In genomic region chr16:85678821-85679220, GRCh38 we compare ENCODE assay signal across 20 cellular contexts. TPM values are rescaled to one million over a fixed set of nuclear protein-coding genes. Genes with fewer than 3 reads are reported as not detected.
A peak's percentile ranks its signal among the peaks of the same experiment; 100 is the strongest.
DNase-seq lines count a peak whose midpoint lies in the region; ATAC-seq and TF ChIP-seq lines count a peak whose summit lies in the region.
"Had no signal": no experiment of that assay in that cellular context is flagged by ENCODE, and none has a peak within 500 bp of the region (broad histone marks: within the 10 kb centered on the region; RNA-seq: fewer than 3 reads in every experiment).

No MANE protein-coding gene starts in this region.

- H3K27ac ChIP-seq in endodermal cell (ENCODE audit: low read depth, low read length) (no peak overlapping the region), transverse colon (peak overlapping the region; percentile 22 to 58 (median 44)), uterus (no peak overlapping the region), prostate gland (no peak overlapping the region)
- H3K27ac ChIP-seq: RWPE1 had no signal

- no peak for DNase-seq in natural killer cell
- no peak for DNase-seq in natural killer cell treated with Interleukin-12 subunit alpha and Interleukin-12 subunit beta and Interleukin-15 and Interleukin-18, amount 100 ng/mL, for 72 hours (ENCODE audit: low spot score)
- no peak for DNase-seq in endodermal cell
- DNase-seq in mesothelial cell of epicardium (ENCODE audit: low spot score in 2 of 2, unreplicated experiment in 2 of 2) = no peak
- peak; percentile 70 for DNase-seq in transverse colon
- no peak for DNase-seq in uterus
- DNase-seq in prostate gland (ENCODE audit: low spot score) = no peak
- DNase-seq in NCI-H146 treated with DMSO at 0.1 percent for 48 hours (lab: John Stamatoyannopoulos, UW; ENCODE audit: unreplicated experiment) = no peak
- DNase-seq: DMS79, H7, KBM-7, MM.1S, NCI-H1048, NCI-H1417 treated with DMSO at 0.1 percent for 48 hours, NCI-H187 treated with DMSO at 0.1 percent for 48 hours, NCI-H2107, NCI-H748 treated with DMSO at 0.1 percent for 48 hours, SHP77 treated with DMSO at 0.1 percent for 48 hours had no signal

- no peak for TF ChIP-seq EP300 in transverse colon (IDR thresholded peaks at IDR 0.05; ENCODE audit: low read depth)

- TF ChIP-seq POLR2A in transverse colon (IDR thresholded peaks at IDR 0.05) (no peak), uterus (IDR thresholded peaks at IDR 0.05) (no peak), prostate gland (IDR thresholded peaks at IDR 0.05) (no peak)

- H3K9me3 Mint-ChIP-seq in natural killer cell (no peaks in the 10 kb centered on the region), endodermal cell (no peaks in the 10 kb centered on the region), mesothelial cell of epicardium (no peaks in the 10 kb centered on the region)
- no peaks in the 10 kb centered on the region for H3K9me3 Mint-ChIP-seq in natural killer cell treated with Interleukin-12 subunit alpha and Interleukin-12 subunit beta and Interleukin-15 and Interleukin-18, amount 100 ng/mL, for 72 hours
- H3K9me3 Mint-ChIP-seq: CD14-positive monocyte had no signal

- peak overlapping the region; percentile 60 to 83 for H3K27ac Mint-ChIP-seq in natural killer cell
- H3K27ac Mint-ChIP-seq in natural killer cell treated with Interleukin-12 subunit alpha and Interleukin-12 subunit beta and Interleukin-15 and Interleukin-18, amount 100 ng/mL, for 72 hours = no peak overlapping the region
- H3K27ac Mint-ChIP-seq in endodermal cell = peak overlapping the region; percentile 62
- peak overlapping the region; percentile 17 for H3K27ac Mint-ChIP-seq in mesothelial cell of epicardium

- no peaks in the 10 kb centered on the region for H3K27me3 Mint-ChIP-seq in natural killer cell (ENCODE audit: low read depth in 2 of 2)
- no peaks in the 10 kb centered on the region for H3K27me3 Mint-ChIP-seq in natural killer cell treated with Interleukin-12 subunit alpha and Interleukin-12 subunit beta and Interleukin-15 and Interleukin-18, amount 100 ng/mL, for 72 hours
- no peaks in the 10 kb centered on the region for H3K27me3 Mint-ChIP-seq in endodermal cell (ENCODE audit: insufficient read depth)
- H3K27me3 Mint-ChIP-seq in mesothelial cell of epicardium (ENCODE audit: low read depth) = no peaks in the 10 kb centered on the region

- no peak overlapping the region for H3K9ac ChIP-seq in endodermal cell (ENCODE audit: extremely low read depth, low read length, poor library complexity, severe bottlenecking)

- no peaks in the 10 kb centered on the region for H3K27me3 ChIP-seq in endodermal cell (ENCODE audit: control insufficient read depth, insufficient read depth, low read length, poor library complexity, severe bottlenecking)
- no peaks in the 10 kb centered on the region for H3K27me3 ChIP-seq in transverse colon
- H3K27me3 ChIP-seq in uterus = no peaks in the 10 kb centered on the region
- no peaks in the 10 kb centered on the region for H3K27me3 ChIP-seq in prostate gland (replicated peaks; ENCODE audit: insufficient read depth)

- WGBS in endodermal cell (ENCODE audit: insufficient coverage in 1 of 2, insufficient read length in 1 of 2), 2 experiments = 88 to 93% methylated on average over 2 to 5 of the region's 5 CpGs
- WGBS in transverse colon (ENCODE audit: low coverage in 1 of 2), 2 donors = 48 to 65% methylated on average over 4 to 5 of the region's 5 CpGs
- 69% methylated on average over 5 of the region's 5 CpGs for WGBS in prostate gland

- H3K36me3 ChIP-seq in endodermal cell (ENCODE audit: control insufficient read depth, insufficient read depth, low read length) = peaks cover 61% of the 10 kb centered on the region
- peaks cover 0 to 20% (median 3%) of the 10 kb centered on the region in 4 donors for H3K36me3 ChIP-seq in transverse colon
- H3K36me3 ChIP-seq in uterus = no peaks in the 10 kb centered on the region
- H3K36me3 ChIP-seq in prostate gland = no peaks in the 10 kb centered on the region

- peaks cover 15% of the 10 kb centered on the region for H3K36me3 Mint-ChIP-seq in natural killer cell
- peaks cover 16% of the 10 kb centered on the region for H3K36me3 Mint-ChIP-seq in natural killer cell treated with Interleukin-12 subunit alpha and Interleukin-12 subunit beta and Interleukin-15 and Interleukin-18, amount 100 ng/mL, for 72 hours
- peaks cover 57% of the 10 kb centered on the region for H3K36me3 Mint-ChIP-seq in endodermal cell (ENCODE audit: low read depth)
- H3K36me3 Mint-ChIP-seq in mesothelial cell of epicardium = peaks cover 11% of the 10 kb centered on the region

- H3K4me1 Mint-ChIP-seq in natural killer cell (peaks cover 10 to 30% of the 10 kb centered on the region in 2 donors), endodermal cell (no peaks in the 10 kb centered on the region), mesothelial cell of epicardium (peaks cover 24% of the 10 kb centered on the region)
- peaks cover 16 to 23% of the 10 kb centered on the region in 2 donors for H3K4me1 Mint-ChIP-seq in natural killer cell treated with Interleukin-12 subunit alpha and Interleukin-12 subunit beta and Interleukin-15 and Interleukin-18, amount 100 ng/mL, for 72 hours (ENCODE audit: low read depth in 2 of 2)
- H3K4me1 Mint-ChIP-seq: CD14-positive monocyte had no signal

- H3K9me3 ChIP-seq in endodermal cell (ENCODE audit: control insufficient read depth, low read length) = no peaks in the 10 kb centered on the region
- no peaks in the 10 kb centered on the region for H3K9me3 ChIP-seq in transverse colon
- no peaks in the 10 kb centered on the region for H3K9me3 ChIP-seq in uterus
- H3K9me3 ChIP-seq in prostate gland = no peaks in the 10 kb centered on the region

- H3K4me3 ChIP-seq in endodermal cell (ENCODE audit: low read length) (no peak overlapping the region), transverse colon (no peak overlapping the region), uterus (no peak overlapping the region), prostate gland (no peak overlapping the region)

- no peak overlapping the region for H3K4me3 Mint-ChIP-seq in natural killer cell
- no peak overlapping the region for H3K4me3 Mint-ChIP-seq in natural killer cell treated with Interleukin-12 subunit alpha and Interleukin-12 subunit beta and Interleukin-15 and Interleukin-18, amount 100 ng/mL, for 72 hours
- H3K4me3 Mint-ChIP-seq in endodermal cell = no peak overlapping the region
- H3K4me3 Mint-ChIP-seq in mesothelial cell of epicardium = no peak overlapping the region
- H3K4me3 Mint-ChIP-seq: CD14-positive monocyte had no signal

- in situ Hi-C loops in transverse colon (cut with MboI; ENCODE audit: low pct_ligation_motif_present in 1 of 4, low pct_unique_long_range_greater_than_20kb in 1 of 4, low sequenced_read_pairs in 3 of 4) = no loop called here

- no peaks in the 10 kb centered on the region for H3K4me1 ChIP-seq in endodermal cell (ENCODE audit: control insufficient read depth, insufficient read depth, low read length)
- peaks cover 0 to 36% (median 14%) of the 10 kb centered on the region in 4 donors for H3K4me1 ChIP-seq in transverse colon
- H3K4me1 ChIP-seq in uterus = no peaks in the 10 kb centered on the region
- H3K4me1 ChIP-seq in prostate gland (replicated peaks) = peaks cover 10% of the 10 kb centered on the region

- intact Hi-C loops in natural killer cell (cut with micrococcal nuclease) = no loop called here
- intact Hi-C loops in transverse colon (cut with DNase I; ENCODE audit: low total_unique reads) = no loop called here
- intact Hi-C loops in uterus (cut with DNase I; ENCODE audit: low total_unique reads) = no loop called here
- intact Hi-C loops in prostate gland (cut with DNase I) = no loop called here

- TF ChIP-seq CTCF in natural killer cell (IDR thresholded peaks at IDR 0.05) (no peak), endodermal cell (conservative IDR thresholded peaks at IDR 0.05) (no peak), mesothelial cell of epicardium (IDR thresholded peaks at IDR 0.05; ENCODE audit: unreplicated experiment) (no peak), transverse colon (IDR thresholded peaks at IDR 0.05) (peak in 1 of 5 experiments; percentile 9), uterus (IDR thresholded peaks at IDR 0.05) (no peak), prostate gland (IDR thresholded peaks at IDR 0.05) (no peak)

- ATAC-seq in natural killer cell = no peak
- no peak for ATAC-seq in natural killer cell treated with Interleukin-12 subunit alpha and Interleukin-12 subunit beta and Interleukin-15 and Interleukin-18, amount 100 ng/mL, for 72 hours

RNA-seq across cellular contexts. Expression of gene GINS2, which starts 9.9 kb away (rescaled TPM):
- total RNA-seq in natural killer cell (1 to 10 TPM in 1 of 3 donors, under 1 TPM in 2; 0.73 to 2.6 (median 0.89) TPM), endodermal cell (10 to 100 TPM; 32.8 to 42.3 TPM), mesothelial cell of epicardium (13.4 to 15.3 TPM (median 14.8 TPM) in 3 replicates), transverse colon (1 to 10 TPM in 2 of 4 donors, under 1 TPM in 1, not detected in 1; 1.00 to 4.4 (median 1.2) TPM), uterus (10 to 100 TPM in 1 of 4 donors, 1 to 10 TPM in 1, not detected in 2; 2.0 to 10.4 TPM), prostate gland (1 to 10 TPM; 4.5 to 6.2 TPM)
- total RNA-seq in natural killer cell treated with Interleukin-12 subunit alpha and Interleukin-12 subunit beta and Interleukin-15 and Interleukin-18, amount 100 ng/mL, for 72 hours = 10 to 100 TPM; 34.3 to 69.5 TPM
- 31.2 TPM for polyA plus RNA-seq in endodermal cell (2013, experiment 1 of 2)
- polyA plus RNA-seq in endodermal cell (2013, experiment 2 of 2) = 30.9 TPM

Comparison
In these comparisons a context has a peak if more than half of its experiments do, and no peak if none do; other contexts are left out.
1. H3K27ac Mint-ChIP-seq: peak in natural killer cell (2 of 2), endodermal cell (single experiment) and mesothelial cell of epicardium (single experiment); none in natural killer cell treated with Interleukin-12 subunit alpha and Interleukin-12 subunit beta and Interleukin-15 and Interleukin-18, amount 100 ng/mL, for 72 hours (0 of 2).
2. H3K27ac ChIP-seq: peak in transverse colon (4 of 4); none in endodermal cell (single experiment), uterus (0 of 2) and prostate gland (0 of 2).